30 cellular contexts compared by ENCODE assay signal in genomic region chr19:6118043-6118442, GRCh38. TPM values are rescaled to one million over a fixed set of nuclear protein-coding genes. Genes with fewer than 3 reads are reported as not detected.
"Had no signal": no experiment of that assay in that cellular context is flagged by ENCODE, and none has a peak within 500 bp of the region (broad histone marks: within the 10 kb centered on the region; RNA-seq: fewer than 3 reads in every experiment).

No MANE protein-coding gene starts in this region.

- FAIRE-seq: urothelium cell line had no signal

- H3K36me3 ChIP-seq: stomach, suprapubic skin, thoracic aorta, thyroid gland, tibial artery, tibial nerve, transverse colon, upper lobe of left lung, upper lobe of right lung, uterus, vagina had no signal

- H3K27ac ChIP-seq: stomach, suprapubic skin, testis, thoracic aorta, thyroid gland, tibial artery, tibial nerve, transverse colon, upper lobe of left lung, upper lobe of right lung, uterus, vagina had no signal

- H3K9me3 ChIP-seq: suprapubic skin, testis, thoracic aorta, thyroid gland, upper lobe of right lung, uterus, vagina had no signal

- ATAC-seq: stimulated activated effector memory CD8-positive, alpha-beta T cell treated with anti-CD3 and anti-CD28 coated beads, Interleukin-12 subunit alpha, Interleukin-12 subunit beta, amount 100 ng/mL, for 72 hours; stimulated activated memory B cell treated with anti-CD40 and anti-IgM and Interleukin-4, amounts not matched to agents 10 μg/mL and 1 μg/mL and 100 μg/mL, for 72 hours; stimulated activated naive B cell treated with anti-CD40 and anti-IgM and Interleukin-4, amounts not matched to agents 10 μg/mL and 1 μg/mL and 100 μg/mL, for 72 hours; stimulated activated naive CD8-positive, alpha-beta T cell treated with anti-CD3 and anti-CD28 coated beads, Interleukin-15, amount 100 ng/mL, for 72 hours; stimulated activated naive CD8-positive, alpha-beta T cell treated with anti-CD3 and anti-CD28 coated beads, Interleukin-15, Interleukin-2, amounts not matched to agents 100 U/mL and 50 U/mL, for 24 hours; upper lobe of right lung had no signal

- H3K4me3 ChIP-seq: stomach, suprapubic skin, testis, thoracic aorta, thyroid gland, tibial artery, tibial nerve, transverse colon, upper lobe of left lung, upper lobe of right lung, uterus, vagina had no signal

- DNase-seq: stimulated activated CD4-positive, alpha-beta T cell treated with anti-CD3 and anti-CD28 coated beads, Interleukin-2, amount 100 ng/mL, for 48 hours; stimulated activated CD4-positive, alpha-beta T cell treated with anti-CD3 and anti-CD28 coated beads, Interleukin-4, amount 100 ng/mL, for 1 hour; stimulated activated CD4-positive, alpha-beta T cell treated with anti-CD3 and anti-CD28 coated beads, Interleukin-4, amount 100 ng/mL, for 24 hours; stimulated activated CD4-positive, alpha-beta T cell treated with anti-CD3 and anti-CD28 coated beads, Interleukin-4, amount 100 ng/mL, for 4 hours; stimulated activated CD8-positive, alpha-beta memory T cell treated with anti-CD3 and anti-CD28 coated beads, Interleukin-4, amount 100 ng/mL, for 48 hours; stimulated activated naive B cell treated with anti-CD40 and anti-IgM and Interleukin-4, amounts not matched to agents 10 μg/mL and 1 μg/mL and 100 μg/mL, for 72 hours; stimulated activated naive CD4-positive, alpha-beta T cell; stimulated activated naive CD4-positive, alpha-beta T cell treated with Interleukin-2 at 50 U/mL for 16 hours; stimulated activated naive CD8-positive, alpha-beta T cell treated with anti-CD3 and anti-CD28 coated beads, Interleukin-15, amount 100 ng/mL, for 72 hours; stimulated activated naive CD8-positive, alpha-beta T cell treated with anti-CD3 and anti-CD28 coated beads, Interleukin-15, Interleukin-2, amounts not matched to agents 100 U/mL and 50 U/mL, for 24 hours; stomach; substantia nigra; testis; thyroid gland; tibial artery; transverse colon; trophoblast cell; upper lobe of left lung; upper lobe of right lung; uterus had no signal

- H3K4me1 ChIP-seq: stomach, testis, tibial artery, tibial nerve, transverse colon, upper lobe of right lung, uterus, vagina had no signal

- H3K27me3 ChIP-seq: stomach, suprapubic skin, testis, thyroid gland, tibial artery, tibial nerve, transverse colon, upper lobe of left lung, upper lobe of right lung, uterus, vagina had no signal

RNA-seq across cellular contexts. Expression of gene ACSBG2, which starts 17.4 kb away (rescaled TPM):
- total RNA-seq: stomach, suprapubic skin, temporal lobe, tibial nerve, transverse colon, upper lobe of left lung, upper lobe of right lung, ureter, urinary bladder, uterus, vagina had no signal
- polyA plus RNA-seq: stomach, urinary bladder had no signal
